20 cellular contexts compared by ENCODE assay signal in genomic region chr4:23290656-23291055, GRCh38.
DNase-seq lines count a peak whose midpoint lies in the region; ATAC-seq and TF ChIP-seq lines count a peak whose summit lies in the region.
"Had no signal": no experiment of that assay in that cellular context is flagged by ENCODE, and none has a peak within 500 bp of the region (broad histone marks: within the 10 kb centered on the region; RNA-seq: fewer than 3 reads in every experiment).

No MANE protein-coding gene starts in this region.

- DNase-seq in activated CD4-positive, alpha-beta T cell treated with anti-CD3 and anti-CD28 coated beads for 36 hours: no peak
- DNase-seq in activated CD4-positive, alpha-beta T cell treated with anti-CD3 and anti-CD28 coated beads for 48 hours: no peak
- no peak for DNase-seq in RWPE2 (ENCODE audit: low spot score)
- DNase-seq in fibroblast of pulmonary artery (ENCODE audit: low read depth): peak; percentile 61
- DNase-seq in colonic mucosa: no peak
- no peak for DNase-seq in naive thymus-derived CD4-positive, alpha-beta T cell
- DNase-seq in kidney glomerular epithelial cell (lab: John Stamatoyannopoulos, UW): no peak
- DNase-seq: activated CD4-positive, CD25-positive, alpha-beta regulatory T cell; central memory CD4-positive, alpha-beta T cell; DMS79; H9; islet precursor cell; NCI-H187; NCI-H446; stimulated activated naive B cell treated with anti-CD40 and anti-IgM and Interleukin-4, amounts not matched to agents 10 μg/mL and 1 μg/mL and 100 μg/mL, for 72 hours; tibial artery had no signal

- TF ChIP-seq CTCF in RWPE2 (IDR thresholded peaks at IDR 0.05; ENCODE audit: poor library complexity, severe bottlenecking) (no peak), fibroblast of pulmonary artery (IDR thresholded peaks at IDR 0.05; ENCODE audit: low read length, missing control alignments) (no peak), colonic mucosa (IDR thresholded peaks at IDR 0.05) (no peak)

- H3K27ac ChIP-seq in RWPE2 (ENCODE audit: poor library complexity, severe bottlenecking) (no peak overlapping the region), skeletal muscle tissue (ENCODE audit: low read depth, low read length) (peak overlapping the region; percentile 48), colonic mucosa (no peak overlapping the region)
- H3K27ac ChIP-seq in naive thymus-derived CD4-positive, alpha-beta T cell (ENCODE audit: low read depth, low read length): no peak overlapping the region
- H3K27ac ChIP-seq: C4-2B, tibial artery had no signal

- no peak overlapping the region for H3K27ac Mint-ChIP-seq in activated CD4-positive, alpha-beta T cell treated with anti-CD3 and anti-CD28 coated beads for 36 hours
- H3K27ac Mint-ChIP-seq in naive thymus-derived CD4-positive, alpha-beta T cell: no peak overlapping the region
- H3K27ac Mint-ChIP-seq: H9; memory B cell; natural killer cell treated with Interleukin-12 subunit alpha and Interleukin-12 subunit beta and Interleukin-15 and Interleukin-18, amount 100 ng/mL, for 72 hours; stimulated activated naive B cell treated with anti-CD40 and anti-IgM and Interleukin-4, amounts not matched to agents 10 μg/mL and 1 μg/mL and 100 μg/mL, for 72 hours had no signal

- intact Hi-C loops in activated CD4-positive, alpha-beta T cell treated with anti-CD3 and anti-CD28 coated beads for 36 hours (cut with DNase I, micrococcal nuclease): no loop called here
- intact Hi-C loops in colonic mucosa (cut with DNase I): no loop called here
- intact Hi-C loops in naive thymus-derived CD4-positive, alpha-beta T cell (cut with micrococcal nuclease): no loop called here

- H3K27me3 Mint-ChIP-seq in activated CD4-positive, alpha-beta T cell treated with anti-CD3 and anti-CD28 coated beads for 36 hours: no peaks in the 10 kb centered on the region
- peaks cover 0 to 18% (median 0%) of the 10 kb centered on the region in 5 donors for H3K27me3 Mint-ChIP-seq in naive thymus-derived CD4-positive, alpha-beta T cell
- H3K27me3 Mint-ChIP-seq: memory B cell; natural killer cell treated with Interleukin-12 subunit alpha and Interleukin-12 subunit beta and Interleukin-15 and Interleukin-18, amount 100 ng/mL, for 72 hours; stimulated activated naive B cell treated with anti-CD40 and anti-IgM and Interleukin-4, amounts not matched to agents 10 μg/mL and 1 μg/mL and 100 μg/mL, for 72 hours had no signal

- H3K9me3 Mint-ChIP-seq in activated CD4-positive, alpha-beta T cell treated with anti-CD3 and anti-CD28 coated beads for 36 hours (ENCODE audit: low read depth): no peaks in the 10 kb centered on the region
- peaks cover 0 to 5% (median 0%) of the 10 kb centered on the region in 11 donors for H3K9me3 Mint-ChIP-seq in naive thymus-derived CD4-positive, alpha-beta T cell
- H3K9me3 Mint-ChIP-seq: H9; stimulated activated naive B cell treated with anti-CD40 and anti-IgM and Interleukin-4, amounts not matched to agents 10 μg/mL and 1 μg/mL and 100 μg/mL, for 72 hours had no signal

- CTCF ChIA-PET in activated CD4-positive, alpha-beta T cell treated with anti-CD3 and anti-CD28 coated beads for 36 hours (lab: Charles Lee): no interaction called here
- CTCF ChIA-PET in naive thymus-derived CD4-positive, alpha-beta T cell (lab: Charles Lee): no interaction called here

- H3K9me3 ChIP-seq in RWPE2 (ENCODE audit: severe bottlenecking): no peaks in the 10 kb centered on the region
- no peaks in the 10 kb centered on the region for H3K9me3 ChIP-seq in skeletal muscle tissue (ENCODE audit: control insufficient read depth in 3 of 3, low read length in 3 of 3)
- no peaks in the 10 kb centered on the region for H3K9me3 ChIP-seq in colonic mucosa
- H3K9me3 ChIP-seq in naive thymus-derived CD4-positive, alpha-beta T cell (ENCODE audit: control insufficient read depth in 2 of 3, low read length in 3 of 3): no peaks in the 10 kb centered on the region
- H3K9me3 ChIP-seq: tibial artery had no signal

- H3K4me1 Mint-ChIP-seq in activated CD4-positive, alpha-beta T cell treated with anti-CD3 and anti-CD28 coated beads for 36 hours: peaks cover 5% of the 10 kb centered on the region
- peaks cover 0 to 19% (median 6%) of the 10 kb centered on the region in 7 donors for H3K4me1 Mint-ChIP-seq in naive thymus-derived CD4-positive, alpha-beta T cell
- H3K4me1 Mint-ChIP-seq: memory B cell; stimulated activated naive B cell treated with anti-CD40 and anti-IgM and Interleukin-4, amounts not matched to agents 10 μg/mL and 1 μg/mL and 100 μg/mL, for 72 hours had no signal

- H3K4me3 ChIP-seq in RWPE2 (ENCODE audit: severe bottlenecking) (no peak overlapping the region), fibroblast of pulmonary artery (replicated peaks; ENCODE audit: low read depth, low read length) (no peak overlapping the region), skeletal muscle tissue (ENCODE audit: low read length in 3 of 3) (no peak overlapping the region), colonic mucosa (no peak overlapping the region)
- H3K4me3 ChIP-seq in naive thymus-derived CD4-positive, alpha-beta T cell (ENCODE audit: low read length): no peak overlapping the region
- H3K4me3 ChIP-seq: tibial artery had no signal

- POLR2A ChIA-PET in activated CD4-positive, alpha-beta T cell treated with anti-CD3 and anti-CD28 coated beads for 36 hours (lab: Charles Lee): no interaction called here
- POLR2A ChIA-PET in naive thymus-derived CD4-positive, alpha-beta T cell (lab: Charles Lee): no interaction called here

- H3K36me3 ChIP-seq in RWPE2 (ENCODE audit: low read depth): no peaks in the 10 kb centered on the region
- no peaks in the 10 kb centered on the region for H3K36me3 ChIP-seq in skeletal muscle tissue (ENCODE audit: control insufficient read depth in 3 of 3, insufficient read depth in 3 of 3, low read length in 3 of 3)
- no peaks in the 10 kb centered on the region for H3K36me3 ChIP-seq in colonic mucosa
- no peaks in the 10 kb centered on the region for H3K36me3 ChIP-seq in naive thymus-derived CD4-positive, alpha-beta T cell (ENCODE audit: control insufficient read depth in 2 of 3, insufficient read depth in 3 of 3, low read length in 3 of 3)
- H3K36me3 ChIP-seq: tibial artery had no signal

- H3K36me3 Mint-ChIP-seq in activated CD4-positive, alpha-beta T cell treated with anti-CD3 and anti-CD28 coated beads for 36 hours (ENCODE audit: low read depth): no peaks in the 10 kb centered on the region
- peaks cover 0 to 2% (median 0%) of the 10 kb centered on the region in 5 donors for H3K36me3 Mint-ChIP-seq in naive thymus-derived CD4-positive, alpha-beta T cell
- H3K36me3 Mint-ChIP-seq: memory B cell; natural killer cell treated with Interleukin-12 subunit alpha and Interleukin-12 subunit beta and Interleukin-15 and Interleukin-18, amount 100 ng/mL, for 72 hours; stimulated activated naive B cell treated with anti-CD40 and anti-IgM and Interleukin-4, amounts not matched to agents 10 μg/mL and 1 μg/mL and 100 μg/mL, for 72 hours had no signal

- no peaks in the 10 kb centered on the region for H3K4me1 ChIP-seq in RWPE2 (ENCODE audit: insufficient read depth, poor library complexity, severe bottlenecking)
- peaks cover 0 to 5% (median 4%) of the 10 kb centered on the region in 3 donors for H3K4me1 ChIP-seq in skeletal muscle tissue (ENCODE audit: control insufficient read depth in 3 of 3, insufficient read depth in 3 of 3, low read length in 3 of 3)
- H3K4me1 ChIP-seq in colonic mucosa: no peaks in the 10 kb centered on the region
- H3K4me1 ChIP-seq in naive thymus-derived CD4-positive, alpha-beta T cell (ENCODE audit: control insufficient read depth in 2 of 2, insufficient read depth in 2 of 2, low read length in 2 of 2): no peaks in the 10 kb centered on the region
- H3K4me1 ChIP-seq: tibial artery had no signal

- no peak overlapping the region for H3K4me3 Mint-ChIP-seq in activated CD4-positive, alpha-beta T cell treated with anti-CD3 and anti-CD28 coated beads for 36 hours
- peak overlapping the region in 1 of 10 donors; percentile 82 for H3K4me3 Mint-ChIP-seq in naive thymus-derived CD4-positive, alpha-beta T cell
- H3K4me3 Mint-ChIP-seq: H9; memory B cell; natural killer cell treated with Interleukin-12 subunit alpha and Interleukin-12 subunit beta and Interleukin-15 and Interleukin-18, amount 100 ng/mL, for 72 hours; stimulated activated naive B cell treated with anti-CD40 and anti-IgM and Interleukin-4, amounts not matched to agents 10 μg/mL and 1 μg/mL and 100 μg/mL, for 72 hours had no signal

- H3K9ac ChIP-seq in skeletal muscle tissue (ENCODE audit: low read depth in 1 of 3, low read length in 3 of 3) (no peak overlapping the region), colonic mucosa (ENCODE audit: low read depth in 2 of 2, low read length in 2 of 2) (no peak overlapping the region)

- H3K27me3 ChIP-seq in RWPE2 (ENCODE audit: insufficient read depth, poor library complexity, severe bottlenecking) (peaks cover 3% of the 10 kb centered on the region), skeletal muscle tissue (ENCODE audit: control insufficient read depth in 3 of 3, insufficient read depth in 3 of 3, low read length in 3 of 3) (no peaks in the 10 kb centered on the region), colonic mucosa (no peaks in the 10 kb centered on the region)
- no peaks in the 10 kb centered on the region for H3K27me3 ChIP-seq in naive thymus-derived CD4-positive, alpha-beta T cell (ENCODE audit: control insufficient read depth in 2 of 2, insufficient read depth in 2 of 2, low read length in 2 of 2)
- H3K27me3 ChIP-seq: tibial artery had no signal

- peak; percentile 12 for ATAC-seq in activated CD4-positive, alpha-beta T cell treated with anti-CD3 and anti-CD28 coated beads for 36 hours
- ATAC-seq in RWPE2 (ENCODE audit: low read depth): peak; percentile 60
- no peak for ATAC-seq in naive thymus-derived CD4-positive, alpha-beta T cell
- ATAC-seq: natural killer cell treated with Interleukin-12 subunit alpha and Interleukin-12 subunit beta and Interleukin-15 and Interleukin-18, amount 100 ng/mL, for 72 hours; stimulated activated naive B cell treated with anti-CD40 and anti-IgM and Interleukin-4, amounts not matched to agents 10 μg/mL and 1 μg/mL and 100 μg/mL, for 72 hours had no signal
